In genomic region chr19:48873476-48874308, GRCh38 we compare ENCODE assay signal across 7 cellular contexts. TPM values are rescaled to one million over a fixed set of nuclear protein-coding genes. Genes with fewer than 3 reads are reported as not detected.
DNase-seq lines count a peak whose midpoint lies in the region; ATAC-seq, FAIRE-seq and TF ChIP-seq lines count a peak whose summit lies in the region.
"Had no signal": no experiment of that assay in that cellular context is flagged by ENCODE, and none has a peak within 500 bp of the region (broad histone marks: within the 10 kb centered on the region; RNA-seq: fewer than 3 reads in every experiment).

No MANE protein-coding gene starts in this region.

- no peaks in the 10 kb centered on the region for H3K27me3 Mint-ChIP-seq in activated CD4-positive, alpha-beta memory T cell treated with anti-CD3 and anti-CD28 coated beads for 36 hours

- H3K4me1 Mint-ChIP-seq in activated CD4-positive, alpha-beta memory T cell treated with anti-CD3 and anti-CD28 coated beads for 36 hours (ENCODE audit: low read depth): peaks cover 35% of the 10 kb centered on the region

- no peak for FAIRE-seq in kidney (lab: Jason Lieb, UNC)

- H3K9me3 Mint-ChIP-seq in activated CD4-positive, alpha-beta memory T cell treated with anti-CD3 and anti-CD28 coated beads for 36 hours: no peaks in the 10 kb centered on the region

- intact Hi-C loops in activated CD4-positive, alpha-beta memory T cell treated with anti-CD3 and anti-CD28 coated beads for 36 hours (cut with micrococcal nuclease): loop anchor here (1.0 to 10.0 kb wide), 3 partner anchors 63 to 549 kb away; partner anchors contain the start of genes BCAT2, EMP3 and FTL
- intact Hi-C loops in kidney (cut with DNase I): no loop called here

- H3K36me3 ChIP-seq in DOHH2 (ENCODE audit: control insufficient read depth, low read length) (peaks cover 57% of the 10 kb centered on the region), kidney (ENCODE audit: control insufficient read depth in 1 of 2, insufficient read depth in 2 of 2, low read length in 2 of 2) (peaks cover 2 to 14% of the 10 kb centered on the region in 2 donors)

- H3K36me3 Mint-ChIP-seq in activated CD4-positive, alpha-beta memory T cell treated with anti-CD3 and anti-CD28 coated beads for 36 hours: peaks cover 53% of the 10 kb centered on the region

- no peaks in the 10 kb centered on the region for H3K27me3 ChIP-seq in DOHH2 (ENCODE audit: control insufficient read depth, low read length)

- POLR2A ChIA-PET in activated CD4-positive, alpha-beta memory T cell treated with anti-CD3 and anti-CD28 coated beads for 36 hours (lab: Charles Lee): interaction anchor here (0.8 to 3.8 kb wide), 7 partner anchors 26 to 624 kb away, joined by 3 to 29 read pairs (median 5); partner anchors contain the start of genes BAX, NUCB1 and TULP2

- H3K9me2 ChIP-seq in DOHH2 (replicated peaks; ENCODE audit: control insufficient read depth, low read length): no peaks in the 10 kb centered on the region

- TF ChIP-seq CTCF in DOHH2 (IDR thresholded peaks at IDR 0.05; ENCODE audit: low read depth, low read length, poor library complexity, severe bottlenecking) (no peak), kidney (IDR thresholded peaks at IDR 0.05; ENCODE audit: borderline replicate concordance, extremely low read depth, insufficient read depth) (no peak)

- H3K27ac Mint-ChIP-seq in activated CD4-positive, alpha-beta memory T cell treated with anti-CD3 and anti-CD28 coated beads for 36 hours: peak overlapping the region; percentile 99

- H3F3A ChIP-seq in DOHH2 (ENCODE audit: control insufficient read depth, insufficient read depth): peaks cover 47% of the 10 kb centered on the region

- H4K20me1 ChIP-seq in DOHH2 (ENCODE audit: control insufficient read depth, insufficient read depth, low read depth, low read length): peaks cover 16% of the 10 kb centered on the region; the same call in 1 of the 2 replicates

- H3K4me3 ChIP-seq in DOHH2 (ENCODE audit: low read length) (peak overlapping the region; percentile 100), kidney (ENCODE audit: low read length in 2 of 2) (peak overlapping the region; percentile 99 to 100)

- ATAC-seq in HG02588 (IDR thresholded peaks at IDR 0.05; ENCODE audit: unreplicated experiment): no peak
- ATAC-seq in HG03175 (IDR thresholded peaks at IDR 0.05; ENCODE audit: unreplicated experiment): no peak

- H3K27ac ChIP-seq in DOHH2 (ENCODE audit: low read depth, low read length) (peak overlapping the region; percentile 96), kidney (ENCODE audit: low read depth in 2 of 2, low read length in 2 of 2) (peak overlapping the region; percentile 100)

- no peaks in the 10 kb centered on the region for H3K9me3 ChIP-seq in DOHH2 (ENCODE audit: control insufficient read depth, insufficient read depth, low read length)
- no peaks in the 10 kb centered on the region for H3K9me3 ChIP-seq in kidney (ENCODE audit: control insufficient read depth in 1 of 2, low read length in 2 of 2)

- H3K9ac ChIP-seq in kidney (ENCODE audit: low read length in 2 of 2): peak overlapping the region; percentile 96 to 100

- DNase-seq in activated CD4-positive, alpha-beta memory T cell treated with anti-CD3 and anti-CD28 coated beads for 36 hours: peak; percentile 40
- DNase-seq in kidney: no peak
- DNase-seq in NCI-H128 (lab: John Stamatoyannopoulos, UW; ENCODE audit: unreplicated experiment): no peak

- H3K79me2 ChIP-seq in DOHH2 (ENCODE audit: control insufficient read depth, low read length): peaks cover 42% of the 10 kb centered on the region

- H3K4me1 ChIP-seq in DOHH2 (ENCODE audit: control insufficient read depth, low read length) (peaks cover 48% of the 10 kb centered on the region), kidney (ENCODE audit: control insufficient read depth in 1 of 2, insufficient read depth in 1 of 2, low read depth in 1 of 2, low read length in 2 of 2) (peaks cover 13 to 26% of the 10 kb centered on the region in 2 donors)

- H3K4me2 ChIP-seq in DOHH2 (ENCODE audit: low read length): peak overlapping the region; percentile 92

- H3K4me3 Mint-ChIP-seq in activated CD4-positive, alpha-beta memory T cell treated with anti-CD3 and anti-CD28 coated beads for 36 hours: peak overlapping the region; percentile 95

- CTCF ChIA-PET in activated CD4-positive, alpha-beta memory T cell treated with anti-CD3 and anti-CD28 coated beads for 36 hours (lab: Charles Lee): interaction anchor here (1.5 to 3.0 kb wide), 2 partner anchors 97 to 120 kb away, joined by 3 to 15 read pairs; partner anchors contain the start of gene RUVBL2

RNA-seq across cellular contexts. Expression of gene PPP1R15A, which starts 1.5 kb away (rescaled TPM):
- total RNA-seq in activated CD4-positive, alpha-beta memory T cell treated with anti-CD3 and anti-CD28 coated beads for 36 hours: 10 to 100 TPM; 49.7 to 52.0 TPM
- total RNA-seq in kidney: 45.1 TPM
- 24.7 TPM for polyA plus RNA-seq in kidney (ENCODE audit: insufficient read depth, low read depth, low replicate concordance)

RNA-seq across cellular contexts. Expression of gene PLEKHA4, which starts 5.3 kb away (rescaled TPM):
- 10 to 100 TPM; 10.5 to 11.0 TPM for total RNA-seq in activated CD4-positive, alpha-beta memory T cell treated with anti-CD3 and anti-CD28 coated beads for 36 hours
- 79.1 TPM for total RNA-seq in kidney
- 22.9 TPM for polyA plus RNA-seq in kidney (ENCODE audit: insufficient read depth, low read depth, low replicate concordance)

RNA-seq across cellular contexts. Expression of gene TULP2, which starts 24.9 kb away (rescaled TPM):
- total RNA-seq in activated CD4-positive, alpha-beta memory T cell treated with anti-CD3 and anti-CD28 coated beads for 36 hours: under 1 TPM; 0.34 to 0.59 TPM
- not detected for total RNA-seq in kidney
- polyA plus RNA-seq in kidney (ENCODE audit: insufficient read depth, low read depth, low replicate concordance): not detected
- total RNA-seq: HT1080 had no signal

RNA-seq across cellular contexts. Expression of gene NUCB1, which starts 26.4 kb away (rescaled TPM):
- 100 to 1,000 TPM; 154 to 159 TPM for total RNA-seq in activated CD4-positive, alpha-beta memory T cell treated with anti-CD3 and anti-CD28 coated beads for 36 hours
- 265 TPM for total RNA-seq in kidney
- 503 TPM for polyA plus RNA-seq in kidney (ENCODE audit: insufficient read depth, low read depth, low replicate concordance)

RNA-seq across cellular contexts. Expression of gene HSD17B14, which starts 37.4 kb away (rescaled TPM):
- under 1 TPM in 1 of 2 experiments, not detected in 1; 0.31 TPM for total RNA-seq in activated CD4-positive, alpha-beta memory T cell treated with anti-CD3 and anti-CD28 coated beads for 36 hours
- total RNA-seq in kidney: 5.2 TPM
- 141 TPM for polyA plus RNA-seq in kidney (ENCODE audit: insufficient read depth, low read depth, low replicate concordance)
- total RNA-seq: HT1080 had no signal
